Comparison of ENCODE assay signal across 12 cellular contexts in the genomic region with DNA sequence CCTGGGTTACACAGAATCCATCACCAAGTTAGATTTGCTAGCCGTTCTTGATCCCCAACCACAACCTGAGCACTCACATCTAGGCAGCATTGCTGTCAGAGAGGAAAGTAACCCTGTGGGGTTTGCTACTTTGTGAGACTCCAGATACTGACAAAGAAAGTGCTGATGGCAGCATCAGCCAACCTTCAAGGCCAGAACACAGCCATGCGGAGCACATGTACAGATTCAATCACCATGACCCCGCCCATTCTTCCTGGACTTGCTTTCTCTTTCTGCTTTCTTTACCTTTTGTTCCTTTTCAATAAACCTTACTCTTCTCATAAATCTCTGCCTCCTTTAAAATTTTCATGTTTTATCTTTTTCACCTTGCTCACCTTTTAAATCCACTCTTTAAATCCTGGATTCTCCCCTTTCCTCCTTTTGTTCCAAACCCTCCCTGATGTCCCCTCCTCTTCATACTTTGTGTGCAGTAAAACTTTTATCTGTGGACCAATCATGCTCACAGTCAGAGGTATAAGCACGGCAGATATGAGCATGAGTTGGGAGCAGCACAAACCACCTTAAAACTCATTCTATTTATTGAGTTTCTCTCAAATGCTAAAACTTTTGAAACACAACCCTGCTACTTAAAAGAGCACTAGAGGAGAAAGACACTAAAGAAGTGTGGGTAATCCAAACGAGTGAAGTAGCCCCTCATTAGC. TPM values are rescaled to one million over a fixed set of nuclear protein-coding genes. Genes with fewer than 3 reads are reported as not detected.
DNase-seq lines count a peak whose midpoint lies in the region; ATAC-seq, FAIRE-seq and TF ChIP-seq lines count a peak whose summit lies in the region.
"Had no signal": no experiment of that assay in that cellular context is flagged by ENCODE, and none has a peak within 500 bp of the region (broad histone marks: within the 10 kb centered on the region; RNA-seq: fewer than 3 reads in every experiment).

No MANE protein-coding gene starts in this region.

- 90% methylated on average over 5 of the region's 5 CpGs for WGBS in HepG2 (ENCODE audit: low lambda C conversion rate)
- 66 to 78% (median 76%) methylated on average over 5 of the region's 5 CpGs for WGBS in stomach, 5 donors

- no peak overlapping the region for H3K4me3 ChIP-seq in KMS-11 (IDR thresholded peaks at IDR 0.05; ENCODE audit: insufficient read depth, low read depth, low read length)
- no peak overlapping the region for H3K4me3 ChIP-seq in HepG2 (replicated peaks in 1 of 3; ENCODE audit: insufficient read depth in 1 of 3, low read depth in 2 of 3, low read length in 3 of 3)
- H3K4me3 ChIP-seq in stomach: no peak overlapping the region
- H3K4me3 ChIP-seq: neural progenitor cell had no signal

- TF ChIP-seq RAD21 in HepG2 (CRISPR knock-in tag; IDR thresholded peaks at IDR 0.05): no peak

- H3K9ac ChIP-seq in KMS-11 (peak overlapping the region; percentile 54), HepG2 (ENCODE audit: insufficient read depth, low read depth, low read length) (no peak overlapping the region)
- H3K9ac ChIP-seq: neural progenitor cell had no signal

- TF ChIP-seq CTCF in KMS-11 (conservative IDR thresholded peaks at IDR 0.05; ENCODE audit: low read depth, low read length): no peak
- no peak for TF ChIP-seq CTCF in HepG2 (CRISPR knock-in tag; IDR thresholded peaks at IDR 0.05)
- no peak for TF ChIP-seq CTCF in stomach (IDR thresholded peaks at IDR 0.05)

- DNase-seq in activated T-helper 2 cell treated with anti-CD3 and anti-CD28 coated beads, Interferon-gamma antibody, Interleukin-2, Interleukin-4, amounts not matched to agents 10 μg/mL and 5 μg/mL and 100 μg/mL, durations not matched to agents 14 hours and 24 hours and 36 hours (ENCODE audit: low spot score): peak; percentile 59
- DNase-seq in HepG2 (ENCODE audit: low spot score) (no peak), stomach (no peak), activated gamma-delta T cell treated with Interleukin-2 at 50 U/mL for 16 hours (no peak), anterior cingulate cortex (lab: John Stamatoyannopoulos, UW) (no peak)
- DNase-seq: KBM-7, SHP77 had no signal

- no peak for FAIRE-seq in HepG2 (lab: Jason Lieb, UNC)
- FAIRE-seq: frontal cortex had no signal

- H3K27ac ChIP-seq in KMS-11 (peak overlapping the region; percentile 79), HepG2 (ENCODE audit: extremely low read length, insufficient read depth, low read length) (peak overlapping the region; percentile 59), stomach (peak overlapping the region in 4 of 5 donors; percentile 14 to 38 (median 22))
- H3K27ac ChIP-seq: neural progenitor cell had no signal

- H3K79me2 ChIP-seq in KMS-11 (ENCODE audit: insufficient read depth, low read depth) (no peaks in the 10 kb centered on the region), HepG2 (ENCODE audit: insufficient read depth, low read length) (no peaks in the 10 kb centered on the region)

- POLR2A ChIA-PET in HepG2 (lab: Yijun Ruan, JAX): interaction anchor here (1.1 kb wide), 1 partner anchor 94 kb away, joined by 3 read pairs; a partner anchor contains a TSS

- no peaks in the 10 kb centered on the region for H3K27me3 Mint-ChIP-seq in activated T-helper 2 cell treated with anti-CD3 and anti-CD28 coated beads, Interferon-gamma antibody, Interleukin-2, Interleukin-4, amounts not matched to agents 10 μg/mL and 5 μg/mL and 100 μg/mL, durations not matched to agents 14 hours and 24 hours and 36 hours (ENCODE audit: low read depth)

- no peak for TF ChIP-seq POLR2A in HepG2 (IDR thresholded peaks at IDR 0.05; ENCODE audit: insufficient read depth in 1 of 2, low read depth in 2 of 2, low read length in 2 of 2)
- TF ChIP-seq POLR2A in stomach (IDR thresholded peaks at IDR 0.05): no peak

- H4K20me1 ChIP-seq in KMS-11 (ENCODE audit: insufficient read depth) (no peaks in the 10 kb centered on the region), HepG2 (ENCODE audit: insufficient read depth, low read length) (no peaks in the 10 kb centered on the region)

- H3K4me2 ChIP-seq in KMS-11: peak overlapping the region; percentile 95
- H3K4me2 ChIP-seq in HepG2 (ENCODE audit: low read depth, low read length): peak overlapping the region; percentile 59
- H3K4me2 ChIP-seq: neural progenitor cell had no signal

- intact Hi-C loops in activated T-helper 2 cell treated with anti-CD3 and anti-CD28 coated beads, Interferon-gamma antibody, Interleukin-2, Interleukin-4, amounts not matched to agents 10 μg/mL and 5 μg/mL and 100 μg/mL, durations not matched to agents 14 hours and 24 hours and 36 hours (cut with micrococcal nuclease): no loop called here
- intact Hi-C loops in HepG2 (cut with micrococcal nuclease; ENCODE audit: unreplicated experiment) (loop anchor here (2.0 kb wide), 1 partner anchor 126 kb away; no protein-coding TSS in a partner anchor), stomach (cut with DNase I; ENCODE audit: low total_unique reads) (no loop called here)

- in situ Hi-C loops in HepG2 (cut with HindIII; ENCODE audit: extremely low pct_ligation_motif_present, low pct_unique_long_range_greater_than_20kb): loop anchor here (10.0 kb wide), 1 partner anchor 126 kb away; no protein-coding TSS in a partner anchor

- CTCF ChIA-PET in HepG2 (lab: Yijun Ruan, JAX; ENCODE audit: low intra/inter-chr PET ratio, low total read pairs): no interaction called here

- peak overlapping the region; percentile 89 for H2AFZ ChIP-seq in KMS-11 (ENCODE audit: low read depth)
- no peak overlapping the region for H2AFZ ChIP-seq in HepG2 (ENCODE audit: low read length)
- H2AFZ ChIP-seq: neural progenitor cell had no signal

- H3K27me3 ChIP-seq in KMS-11 (ENCODE audit: insufficient read depth, low read depth) (no peaks in the 10 kb centered on the region), HepG2 (ENCODE audit: control insufficient read depth in 1 of 2, insufficient read depth in 2 of 2, low read length in 2 of 2) (no peaks in the 10 kb centered on the region), stomach (no peaks in the 10 kb centered on the region)
- H3K27me3 ChIP-seq: neural progenitor cell had no signal

- TF ChIP-seq EP300 in HepG2 (IDR thresholded peaks at IDR 0.05; ENCODE audit: low read depth in 2 of 2, low read length in 2 of 2) (no peak), HepG2 (CRISPR knock-in tag; IDR thresholded peaks at IDR 0.05; ENCODE audit: borderline replicate concordance) (no peak), stomach (IDR thresholded peaks at IDR 0.05) (no peak)

- peak overlapping the region; percentile 98 for H3K27ac Mint-ChIP-seq in activated T-helper 2 cell treated with anti-CD3 and anti-CD28 coated beads, Interferon-gamma antibody, Interleukin-2, Interleukin-4, amounts not matched to agents 10 μg/mL and 5 μg/mL and 100 μg/mL, durations not matched to agents 14 hours and 24 hours and 36 hours
- H3K27ac Mint-ChIP-seq: neural progenitor cell had no signal

- H3K9me3 Mint-ChIP-seq in activated T-helper 2 cell treated with anti-CD3 and anti-CD28 coated beads, Interferon-gamma antibody, Interleukin-2, Interleukin-4, amounts not matched to agents 10 μg/mL and 5 μg/mL and 100 μg/mL, durations not matched to agents 14 hours and 24 hours and 36 hours: no peaks in the 10 kb centered on the region
- H3K9me3 Mint-ChIP-seq: neural progenitor cell had no signal

- H3K4me1 ChIP-seq in KMS-11 (ENCODE audit: low read depth, poor library complexity, severe bottlenecking) (peaks cover 50% of the 10 kb centered on the region), HepG2 (ENCODE audit: insufficient read depth, low read length) (peaks cover 38% of the 10 kb centered on the region), stomach (peaks cover 0 to 43% (median 23%) of the 10 kb centered on the region in 4 donors)
- H3K4me1 ChIP-seq: neural progenitor cell had no signal

- peaks cover 67% of the 10 kb centered on the region for H3K4me1 Mint-ChIP-seq in activated T-helper 2 cell treated with anti-CD3 and anti-CD28 coated beads, Interferon-gamma antibody, Interleukin-2, Interleukin-4, amounts not matched to agents 10 μg/mL and 5 μg/mL and 100 μg/mL, durations not matched to agents 14 hours and 24 hours and 36 hours (ENCODE audit: low read depth)

- peaks cover 88% of the 10 kb centered on the region for H3K36me3 Mint-ChIP-seq in activated T-helper 2 cell treated with anti-CD3 and anti-CD28 coated beads, Interferon-gamma antibody, Interleukin-2, Interleukin-4, amounts not matched to agents 10 μg/mL and 5 μg/mL and 100 μg/mL, durations not matched to agents 14 hours and 24 hours and 36 hours (ENCODE audit: low read depth)
- H3K36me3 Mint-ChIP-seq: neural progenitor cell had no signal

- BruUV-seq in HepG2 (replicated peaks; lab: Mats Ljungman, UMichigan): no TSS peak

- peak overlapping the region; percentile 67 for H3K4me3 Mint-ChIP-seq in activated T-helper 2 cell treated with anti-CD3 and anti-CD28 coated beads, Interferon-gamma antibody, Interleukin-2, Interleukin-4, amounts not matched to agents 10 μg/mL and 5 μg/mL and 100 μg/mL, durations not matched to agents 14 hours and 24 hours and 36 hours (ENCODE audit: low read depth)
- H3K4me3 Mint-ChIP-seq: neural progenitor cell had no signal

- H3K9me3 ChIP-seq in HepG2 (ENCODE audit: low read length) (no peaks in the 10 kb centered on the region), stomach (no peaks in the 10 kb centered on the region)

- ATAC-seq in HepG2: peak; percentile 6; the same call in 1 of the 3 replicates
- ATAC-seq in HG03175 (IDR thresholded peaks at IDR 0.05; ENCODE audit: unreplicated experiment): no peak
- ATAC-seq in HG03095 (IDR thresholded peaks at IDR 0.05; ENCODE audit: unreplicated experiment): no peak

- no peaks in the 10 kb centered on the region for H3K36me3 ChIP-seq in KMS-11 (ENCODE audit: insufficient read depth)
- H3K36me3 ChIP-seq in HepG2 (replicated peaks in 1 of 2; ENCODE audit: control insufficient read depth in 1 of 2, insufficient read depth in 2 of 2, low read length in 2 of 2): peaks cover 0 to 3% of the 10 kb centered on the region in 2 experiments; a peak in 3 of 5 replicates
- H3K36me3 ChIP-seq in stomach: peaks cover 18 to 52% (median 49%) of the 10 kb centered on the region in 4 donors
- H3K36me3 ChIP-seq: neural progenitor cell had no signal

RNA-seq across cellular contexts. Expression of a gene that starts 21.9 kb away (rescaled TPM):
- 114 and 115 TPM in 2 replicates for total RNA-seq in activated T-helper 2 cell treated with anti-CD3 and anti-CD28 coated beads, Interferon-gamma antibody, Interleukin-2, Interleukin-4, amounts not matched to agents 10 μg/mL and 5 μg/mL and 100 μg/mL, durations not matched to agents 14 hours and 24 hours and 36 hours
- total RNA-seq in HepG2 (2016; rRNA removed; fragmentation: Illumina TruSeq; extraction: Trizol) (15.3 and 22.3 TPM in 2 replicates), stomach (100 to 1,000 TPM in 1 of 5 donors, 10 to 100 TPM in 2, 1 to 10 TPM in 2; 3.2 to 114 (median 24.1) TPM)
- total RNA-seq in HepG2 (2016; cell fraction: cytosol; rRNA removed; fragmentation: Illumina TruSeq; extraction: Trizol; ENCODE audit: low read depth): 10.3 and 12.1 TPM in 2 replicates
- total RNA-seq in HepG2 (2016; cell fraction: insoluble cytoplasmic fraction; rRNA removed; fragmentation: Illumina TruSeq; extraction: Trizol): 13.6 and 22.8 TPM in 2 replicates
- 18.3 and 19.2 TPM in 2 replicates for total RNA-seq in HepG2 (2016; cell fraction: membrane; rRNA removed; fragmentation: Illumina TruSeq; extraction: Trizol)
- 34.1 and 37.5 TPM in 2 replicates for total RNA-seq in HepG2 (2016; cell fraction: nucleus; rRNA removed; fragmentation: Illumina TruSeq; extraction: Trizol)
- polyA plus RNA-seq in HepG2 (2011; rRNA removed) (37.5 and 48.8 TPM in 2 replicates), stomach (10 to 100 TPM; 20.7 to 52.6 (median 23.8) TPM)
- polyA plus RNA-seq in HepG2 (2011; cell fraction: cytosol; rRNA removed): 24.8 and 42.9 TPM in 2 replicates
- 37.4 and 42.7 TPM in 2 replicates for polyA plus RNA-seq in HepG2 (2011; cell fraction: nucleus; rRNA removed)
- polyA plus RNA-seq in HepG2 (2012): 18.5 and 22.9 TPM in 2 replicates
- polyA plus RNA-seq in HepG2 (2016; cell fraction: cytosol; fragmentation: Illumina TruSeq; extraction: Trizol; ENCODE audit: low read depth): 11.3 and 11.6 TPM in 2 replicates
- polyA plus RNA-seq in HepG2 (2016; cell fraction: insoluble cytoplasmic fraction; fragmentation: Illumina TruSeq; extraction: Trizol; ENCODE audit: low read depth): 16.0 and 16.6 TPM in 2 replicates
- 17.8 and 18.4 TPM in 2 replicates for polyA plus RNA-seq in HepG2 (2016; cell fraction: membrane; fragmentation: Illumina TruSeq; extraction: Trizol; ENCODE audit: low read depth)
- polyA plus RNA-seq in HepG2 (2016; cell fraction: nucleus; fragmentation: Illumina TruSeq; extraction: Trizol; ENCODE audit: insufficient read depth, low read depth): 69.6 and 73.1 TPM in 2 replicates
- 54.7 and 68.3 TPM in 2 replicates for polyA minus RNA-seq in HepG2 (2011; rRNA and poly(A)+ RNA removed; ENCODE audit: low replicate concordance)
- polyA minus RNA-seq in HepG2 (2011; cell fraction: cytosol; rRNA and poly(A)+ RNA removed): 16.2 and 19.3 TPM in 2 replicates
- polyA minus RNA-seq in HepG2 (2011; cell fraction: nucleus; rRNA and poly(A)+ RNA removed): 29.5 and 31.8 TPM in 2 replicates

Comparison
In these comparisons a context has a peak if more than half of its experiments do, and no peak if none do; other contexts are left out.
1. H3K27ac ChIP-seq: peak in every context shown above with its lines; median percentile 79 in KMS-11; 59 in HepG2; 22 in stomach.